Comparison of ENCODE assay signal across 1 cellular context in the genomic region with DNA sequence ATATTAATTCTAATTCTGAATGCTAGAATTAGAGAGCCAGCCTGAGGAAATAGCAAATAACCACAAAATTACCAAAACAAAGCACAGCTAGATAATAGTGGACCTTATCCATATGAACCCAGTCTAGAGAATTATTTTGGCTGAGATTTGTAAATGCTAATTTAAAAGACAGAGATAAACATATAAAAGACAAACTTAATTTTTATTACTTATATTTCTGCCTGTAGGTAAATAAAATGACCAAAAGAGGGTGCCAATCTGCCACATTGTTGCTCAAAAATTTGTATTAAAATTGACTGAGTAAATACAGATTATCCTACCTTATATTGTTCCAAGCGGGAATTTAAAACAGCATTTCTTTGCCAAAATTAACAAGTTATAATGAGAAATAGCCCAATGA.
TF ChIP-seq lines count a peak whose summit lies in the region.

No MANE protein-coding gene starts in this region.

TF ChIP-seq in GM12878, 131 proteins besides CTCF, POLR2A, EP300 and RAD21:
- TF ChIP-seq ZNF207 (IDR thresholded peaks at IDR 0.05; ENCODE audit: borderline replicate concordance) (no peak), SUPT20H (IDR thresholded peaks at IDR 0.05; ENCODE audit: borderline replicate concordance, control insufficient read depth, low read depth, low read length) (no peak), E4F1 (IDR thresholded peaks at IDR 0.05; ENCODE audit: borderline replicate concordance, partially characterized antibody) (no peak), IRF3 (IDR thresholded peaks at IDR 0.05) (no peak), YBX1 (IDR thresholded peaks at IDR 0.05) (no peak), WRNIP1 (IDR thresholded peaks at IDR 0.05; ENCODE audit: borderline replicate concordance, low read depth, low read length) (no peak), YY1 (IDR thresholded peaks at IDR 0.05; ENCODE audit: low read depth, low read length) (no peak), EED (IDR thresholded peaks at IDR 0.05; ENCODE audit: low read depth) (no peak), CHD2 (IDR thresholded peaks at IDR 0.05; ENCODE audit: borderline replicate concordance, low read depth, low read length) (no peak), BACH1 (IDR thresholded peaks at IDR 0.05; ENCODE audit: borderline replicate concordance) (no peak), SP1 (IDR thresholded peaks at IDR 0.05; ENCODE audit: low read depth, low read length) (no peak), ZBTB40 (IDR thresholded peaks at IDR 0.05; ENCODE audit: borderline replicate concordance) (no peak), SREBF2 (IDR thresholded peaks at IDR 0.05; ENCODE audit: low read length) (no peak), CHD4 (IDR thresholded peaks at IDR 0.05) (no peak)
- TF ChIP-seq, protein P1, sequence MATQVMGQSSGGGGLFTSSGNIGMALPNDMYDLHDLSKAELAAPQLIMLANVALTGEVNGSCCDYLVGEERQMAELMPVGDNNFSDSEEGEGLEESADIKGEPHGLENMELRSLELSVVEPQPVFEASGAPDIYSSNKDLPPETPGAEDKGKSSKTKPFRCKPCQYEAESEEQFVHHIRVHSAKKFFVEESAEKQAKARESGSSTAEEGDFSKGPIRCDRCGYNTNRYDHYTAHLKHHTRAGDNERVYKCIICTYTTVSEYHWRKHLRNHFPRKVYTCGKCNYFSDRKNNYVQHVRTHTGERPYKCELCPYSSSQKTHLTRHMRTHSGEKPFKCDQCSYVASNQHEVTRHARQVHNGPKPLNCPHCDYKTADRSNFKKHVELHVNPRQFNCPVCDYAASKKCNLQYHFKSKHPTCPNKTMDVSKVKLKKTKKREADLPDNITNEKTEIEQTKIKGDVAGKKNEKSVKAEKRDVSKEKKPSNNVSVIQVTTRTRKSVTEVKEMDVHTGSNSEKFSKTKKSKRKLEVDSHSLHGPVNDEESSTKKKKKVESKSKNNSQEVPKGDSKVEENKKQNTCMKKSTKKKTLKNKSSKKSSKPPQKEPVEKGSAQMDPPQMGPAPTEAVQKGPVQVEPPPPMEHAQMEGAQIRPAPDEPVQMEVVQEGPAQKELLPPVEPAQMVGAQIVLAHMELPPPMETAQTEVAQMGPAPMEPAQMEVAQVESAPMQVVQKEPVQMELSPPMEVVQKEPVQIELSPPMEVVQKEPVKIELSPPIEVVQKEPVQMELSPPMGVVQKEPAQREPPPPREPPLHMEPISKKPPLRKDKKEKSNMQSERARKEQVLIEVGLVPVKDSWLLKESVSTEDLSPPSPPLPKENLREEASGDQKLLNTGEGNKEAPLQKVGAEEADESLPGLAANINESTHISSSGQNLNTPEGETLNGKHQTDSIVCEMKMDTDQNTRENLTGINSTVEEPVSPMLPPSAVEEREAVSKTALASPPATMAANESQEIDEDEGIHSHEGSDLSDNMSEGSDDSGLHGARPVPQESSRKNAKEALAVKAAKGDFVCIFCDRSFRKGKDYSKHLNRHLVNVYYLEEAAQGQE (IDR thresholded peaks at IDR 0.05; ENCODE audit: low read depth, low read length), result no peak
- TF ChIP-seq, protein P2, sequence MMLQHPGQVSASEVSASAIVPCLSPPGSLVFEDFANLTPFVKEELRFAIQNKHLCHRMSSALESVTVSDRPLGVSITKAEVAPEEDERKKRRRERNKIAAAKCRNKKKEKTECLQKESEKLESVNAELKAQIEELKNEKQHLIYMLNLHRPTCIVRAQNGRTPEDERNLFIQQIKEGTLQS (IDR thresholded peaks at IDR 0.05; ENCODE audit: borderline replicate concordance, extremely low read depth, low read depth, low read length), result no peak
- TF ChIP-seq, protein P3, sequence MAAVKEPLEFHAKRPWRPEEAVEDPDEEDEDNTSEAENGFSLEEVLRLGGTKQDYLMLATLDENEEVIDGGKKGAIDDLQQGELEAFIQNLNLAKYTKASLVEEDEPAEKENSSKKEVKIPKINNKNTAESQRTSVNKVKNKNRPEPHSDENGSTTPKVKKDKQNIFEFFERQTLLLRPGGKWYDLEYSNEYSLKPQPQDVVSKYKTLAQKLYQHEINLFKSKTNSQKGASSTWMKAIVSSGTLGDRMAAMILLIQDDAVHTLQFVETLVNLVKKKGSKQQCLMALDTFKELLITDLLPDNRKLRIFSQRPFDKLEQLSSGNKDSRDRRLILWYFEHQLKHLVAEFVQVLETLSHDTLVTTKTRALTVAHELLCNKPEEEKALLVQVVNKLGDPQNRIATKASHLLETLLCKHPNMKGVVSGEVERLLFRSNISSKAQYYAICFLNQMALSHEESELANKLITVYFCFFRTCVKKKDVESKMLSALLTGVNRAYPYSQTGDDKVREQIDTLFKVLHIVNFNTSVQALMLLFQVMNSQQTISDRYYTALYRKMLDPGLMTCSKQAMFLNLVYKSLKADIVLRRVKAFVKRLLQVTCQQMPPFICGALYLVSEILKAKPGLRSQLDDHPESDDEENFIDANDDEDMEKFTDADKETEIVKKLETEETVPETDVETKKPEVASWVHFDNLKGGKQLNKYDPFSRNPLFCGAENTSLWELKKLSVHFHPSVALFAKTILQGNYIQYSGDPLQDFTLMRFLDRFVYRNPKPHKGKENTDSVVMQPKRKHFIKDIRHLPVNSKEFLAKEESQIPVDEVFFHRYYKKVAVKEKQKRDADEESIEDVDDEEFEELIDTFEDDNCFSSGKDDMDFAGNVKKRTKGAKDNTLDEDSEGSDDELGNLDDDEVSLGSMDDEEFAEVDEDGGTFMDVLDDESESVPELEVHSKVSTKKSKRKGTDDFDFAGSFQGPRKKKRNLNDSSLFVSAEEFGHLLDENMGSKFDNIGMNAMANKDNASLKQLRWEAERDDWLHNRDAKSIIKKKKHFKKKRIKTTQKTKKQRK (IDR thresholded peaks at IDR 0.05; ENCODE audit: low read depth, low read length), result no peak
